29 cellular contexts compared by ENCODE assay signal in the genomic region with DNA sequence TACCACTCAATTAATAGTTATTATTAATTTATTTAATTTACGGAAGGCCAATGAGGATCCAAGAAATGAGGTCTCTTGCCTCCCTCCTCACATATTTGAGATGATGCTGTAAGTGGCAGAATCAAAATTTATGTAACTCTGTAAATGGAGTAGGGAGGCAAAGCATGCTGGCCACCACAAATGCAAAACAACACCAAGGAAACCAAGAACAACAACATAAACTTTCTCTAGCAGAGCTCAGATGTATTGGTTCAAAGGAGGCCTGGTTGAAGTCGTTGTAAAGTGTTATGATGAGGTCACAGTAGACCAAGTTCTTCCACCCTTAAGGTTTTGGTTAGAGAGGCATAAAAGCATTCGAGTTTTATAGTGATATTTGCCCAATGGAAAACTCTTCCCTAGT.
"Had no signal": no experiment of that assay in that cellular context is flagged by ENCODE, and none has a peak within 500 bp of the region (broad histone marks: within the 10 kb centered on the region; RNA-seq: fewer than 3 reads in every experiment).

No MANE protein-coding gene starts in this region.

- H3K4me1 ChIP-seq: adrenal gland, heart right ventricle, left ventricle myocardium inferior, stomach, tibial artery, upper lobe of right lung had no signal

- H3K9me3 Mint-ChIP-seq: activated CD4-positive, alpha-beta memory T cell treated with anti-CD3 and anti-CD28 coated beads for 36 hours; activated naive CD4-positive, alpha-beta T cell treated with anti-CD3 and anti-CD28 coated beads for 36 hours; nephron had no signal

- H3K27ac Mint-ChIP-seq: activated CD4-positive, alpha-beta memory T cell treated with anti-CD3 and anti-CD28 coated beads for 36 hours; activated CD4-positive, alpha-beta T cell treated with anti-CD3 and anti-CD28 coated beads, Interleukin-2, amount 10 ng/mL, durations not matched to agents 24 days and 14 days; activated naive CD4-positive, alpha-beta T cell treated with anti-CD3 and anti-CD28 coated beads for 36 hours; activated naive CD8-positive, alpha-beta T cell treated with anti-CD3 and anti-CD28 coated beads for 36 hours; activated T-helper 1 cell treated with anti-CD3 and anti-CD28 coated beads, Interleukin-12 subunit alpha, Interleukin-12 subunit beta, Interleukin-2, Interleukin-4 antibody, amounts not matched to agents 30 ng/mL and 10 ng/mL and 1 ng/mL, durations not matched to agents 14 hours and 24 hours and 36 hours; effector memory CD8-positive, alpha-beta T cell; nephron; stimulated activated naive B cell treated with anti-CD40 and anti-IgM and Interleukin-4, amounts not matched to agents 10 μg/mL and 1 μg/mL and 100 μg/mL, for 72 hours had no signal

- H3K27ac ChIP-seq: adrenal gland, dorsolateral prefrontal cortex, heart right ventricle, left ventricle myocardium inferior, stomach, tibial artery, upper lobe of right lung had no signal

- H3K9me3 ChIP-seq: adrenal gland, heart right ventricle, left ventricle myocardium inferior, mucosa of descending colon, stomach, tibial artery, upper lobe of right lung had no signal

- H3K4me3 ChIP-seq: adrenal gland, dorsolateral prefrontal cortex, heart right ventricle, left ventricle myocardium inferior, lung, mucosa of descending colon, smooth muscle cell, stomach, tibial artery, upper lobe of right lung had no signal

- FAIRE-seq: colon, endothelial cell of umbilical vein had no signal

- H3K4me1 Mint-ChIP-seq: activated CD4-positive, alpha-beta T cell treated with anti-CD3 and anti-CD28 coated beads, Interleukin-2, amount 10 ng/mL, durations not matched to agents 24 days and 14 days; activated naive CD8-positive, alpha-beta T cell treated with anti-CD3 and anti-CD28 coated beads for 36 hours; stimulated activated naive B cell treated with anti-CD40 and anti-IgM and Interleukin-4, amounts not matched to agents 10 μg/mL and 1 μg/mL and 100 μg/mL, for 72 hours had no signal

- H3K36me3 ChIP-seq: adrenal gland, heart right ventricle, left ventricle myocardium inferior, stomach, tibial artery, upper lobe of right lung had no signal

- DNase-seq: activated CD4-positive, alpha-beta memory T cell treated with anti-CD3 and anti-CD28 coated beads for 36 hours; activated CD4-positive, alpha-beta T cell treated with anti-CD3 and anti-CD28 coated beads, Interleukin-2, amount 10 ng/mL, durations not matched to agents 24 days and 14 days; activated CD4-positive, CD25-positive, alpha-beta regulatory T cell treated with anti-CD3 and anti-CD28 coated beads, Interleukin-2, amount 50 U/mL, for 72 hours; activated CD8-positive, alpha-beta memory T cell treated with anti-CD3 and anti-CD28 coated beads, Interleukin-2, amount 50 U/mL, for 4 hours; activated effector memory CD4-positive, alpha-beta T cell treated with anti-CD3 and anti-CD28 coated beads, Interleukin-2, amount 50 U/mL, for 16 hours; activated naive CD4-positive, alpha-beta T cell treated with anti-CD3 and anti-CD28 coated beads for 36 hours; activated naive CD8-positive, alpha-beta T cell treated with anti-CD3 and anti-CD28 coated beads for 36 hours; activated T-cell treated with anti-CD3 and anti-CD28 coated beads, Interleukin-2, amount 50 U/mL, for 1 hour; adrenal gland; aorta; central memory CD4-positive, alpha-beta T cell; dorsolateral prefrontal cortex; effector memory CD8-positive, alpha-beta T cell; foreskin melanocyte; heart right ventricle; left ventricle myocardium inferior; mucosa of descending colon; stimulated activated CD4-positive, alpha-beta T cell treated with anti-CD3 and anti-CD28 coated beads, Interleukin-1b, Interleukin-23, amount 100 ng/mL, for 48 hours; stimulated activated naive B cell treated with anti-CD40 and anti-IgM and Interleukin-4, amounts not matched to agents 10 μg/mL and 1 μg/mL and 100 μg/mL, for 72 hours; stomach; T-helper 2 cell; tibial artery; upper lobe of right lung had no signal

- H3K27me3 ChIP-seq: adrenal gland, heart right ventricle, stomach, tibial artery, upper lobe of right lung had no signal

- H3K4me3 Mint-ChIP-seq: activated CD4-positive, alpha-beta memory T cell treated with anti-CD3 and anti-CD28 coated beads for 36 hours; activated CD4-positive, alpha-beta T cell treated with anti-CD3 and anti-CD28 coated beads, Interleukin-2, amount 10 ng/mL, durations not matched to agents 24 days and 14 days; activated naive CD4-positive, alpha-beta T cell treated with anti-CD3 and anti-CD28 coated beads for 36 hours; activated naive CD8-positive, alpha-beta T cell treated with anti-CD3 and anti-CD28 coated beads for 36 hours; activated T-helper 1 cell treated with anti-CD3 and anti-CD28 coated beads, Interleukin-12 subunit alpha, Interleukin-12 subunit beta, Interleukin-2, Interleukin-4 antibody, amounts not matched to agents 30 ng/mL and 10 ng/mL and 1 ng/mL, durations not matched to agents 14 hours and 24 hours and 36 hours; effector memory CD8-positive, alpha-beta T cell; nephron; stimulated activated naive B cell treated with anti-CD40 and anti-IgM and Interleukin-4, amounts not matched to agents 10 μg/mL and 1 μg/mL and 100 μg/mL, for 72 hours had no signal

- H3K27me3 Mint-ChIP-seq: activated CD4-positive, alpha-beta memory T cell treated with anti-CD3 and anti-CD28 coated beads for 36 hours; activated CD4-positive, alpha-beta T cell treated with anti-CD3 and anti-CD28 coated beads, Interleukin-2, amount 10 ng/mL, durations not matched to agents 24 days and 14 days; activated naive CD8-positive, alpha-beta T cell treated with anti-CD3 and anti-CD28 coated beads for 36 hours; effector memory CD8-positive, alpha-beta T cell; stimulated activated naive B cell treated with anti-CD40 and anti-IgM and Interleukin-4, amounts not matched to agents 10 μg/mL and 1 μg/mL and 100 μg/mL, for 72 hours had no signal

- H3K36me3 Mint-ChIP-seq: activated CD4-positive, alpha-beta memory T cell treated with anti-CD3 and anti-CD28 coated beads for 36 hours; activated naive CD8-positive, alpha-beta T cell treated with anti-CD3 and anti-CD28 coated beads for 36 hours; stimulated activated naive B cell treated with anti-CD40 and anti-IgM and Interleukin-4, amounts not matched to agents 10 μg/mL and 1 μg/mL and 100 μg/mL, for 72 hours had no signal
